7 cellular contexts compared by ENCODE assay signal in genomic region chr17:7856081-7856791, GRCh38. TPM values are rescaled to one million over a fixed set of nuclear protein-coding genes. Genes with fewer than 3 reads are reported as not detected.
DNase-seq lines count a peak whose midpoint lies in the region; ATAC-seq, FAIRE-seq and TF ChIP-seq lines count a peak whose summit lies in the region.

No MANE protein-coding gene starts in this region.

- WGBS in HepG2 (ENCODE audit: low lambda C conversion rate), result 47% methylated on average over 13 of the region's 26 CpGs
- 0 to 2% methylated on average over 1 to 26 of the region's 26 CpGs for WGBS in transverse colon (ENCODE audit: low coverage in 1 of 2), 2 donors

- H3K4me1 ChIP-seq in HepG2 (ENCODE audit: insufficient read depth, low read length) (peaks cover 41% of the 10 kb centered on the region), transverse colon (peaks cover 26 to 43% (median 35%) of the 10 kb centered on the region in 4 donors)

- BruUV-seq in HepG2 (replicated peaks; lab: Mats Ljungman, UMichigan), result no TSS peak

- no peak for TF ChIP-seq RAD21 in HepG2 (CRISPR knock-in tag; IDR thresholded peaks at IDR 0.05)

- DNase-seq in NOMO-1 treated with DMSO at 0.1 percent for 48 hours (lab: John Stamatoyannopoulos, UW; ENCODE audit: unreplicated experiment) (peak; percentile 64), brain microvascular endothelial cell (no peak), HepG2 (ENCODE audit: low spot score) (no peak), transverse colon (peak; percentile 80)

- TF ChIP-seq CTCF in brain microvascular endothelial cell (IDR thresholded peaks at IDR 0.05; ENCODE audit: low read depth, low read length, missing control alignments), result no peak
- no peak for TF ChIP-seq CTCF in HepG2 (CRISPR knock-in tag; IDR thresholded peaks at IDR 0.05)
- TF ChIP-seq CTCF in transverse colon (IDR thresholded peaks at IDR 0.05), result no peak

- POLR2A ChIA-PET in HepG2 (lab: Yijun Ruan, JAX), result interaction anchor here (1.0 to 3.1 kb wide), 12 partner anchors 12 to 365 kb away, joined by 3 to 104 read pairs (median 5); partner anchors contain the start of genes CHD3, KDM6B, RNF227 and TP53

- peak overlapping the region; percentile 80 for H3K9ac ChIP-seq in HepG2 (ENCODE audit: insufficient read depth, low read depth, low read length)

- ATAC-seq in HepG2, result peak; percentile 0; the same call in 2 of the 3 replicates
- no peak for ATAC-seq in GM18519 (IDR thresholded peaks at IDR 0.05; ENCODE audit: low FRiP score, unreplicated experiment)
- ATAC-seq in GM18520 (IDR thresholded peaks at IDR 0.05; ENCODE audit: unreplicated experiment), result no peak

- intact Hi-C loops in HepG2 (cut with micrococcal nuclease; ENCODE audit: unreplicated experiment), result loop anchor here (2.0 kb wide), 1 partner anchor 19 kb away; no protein-coding TSS in a partner anchor
- intact Hi-C loops in transverse colon (cut with DNase I; ENCODE audit: low total_unique reads), result loop anchor here (2.0 to 10.0 kb wide), 3 partner anchors 13 to 111 kb away; no protein-coding TSS in a partner anchor

- in situ Hi-C loops in brain microvascular endothelial cell (cut with HindIII; ENCODE audit: low pct_ligation_motif_present, low sequenced_read_pairs), result no loop called here
- in situ Hi-C loops in HepG2 (cut with HindIII; ENCODE audit: extremely low pct_ligation_motif_present, low pct_unique_long_range_greater_than_20kb), result loop anchor here (5.0 kb wide), 1 partner anchor 41 kb away; no protein-coding TSS in a partner anchor
- in situ Hi-C loops in transverse colon (cut with MboI; ENCODE audit: low pct_ligation_motif_present in 1 of 4, low pct_unique_long_range_greater_than_20kb in 1 of 4, low sequenced_read_pairs in 3 of 4), result loop anchor here in 2 of 4 donors (25.0 kb wide), 1 partner anchor 131 kb away; no protein-coding TSS in a partner anchor

- peak overlapping the region; percentile 98 for H3K4me2 ChIP-seq in HepG2 (ENCODE audit: low read depth, low read length)

- H3K27ac ChIP-seq in brain microvascular endothelial cell (peak overlapping the region; percentile 92), HepG2 (ENCODE audit: extremely low read length, insufficient read depth, low read length) (peak overlapping the region; percentile 94), transverse colon (peak overlapping the region; percentile 90 to 97 (median 94))

- FAIRE-seq in HepG2 (lab: Jason Lieb, UNC), result no peak

- peaks cover 8% of the 10 kb centered on the region for H3K79me2 ChIP-seq in HepG2 (ENCODE audit: insufficient read depth, low read length)

- H3K36me3 ChIP-seq in brain microvascular endothelial cell (replicated peaks) (peaks cover 19% of the 10 kb centered on the region), HepG2 (replicated peaks in 1 of 2; ENCODE audit: control insufficient read depth in 1 of 2, insufficient read depth in 2 of 2, low read length in 2 of 2) (peaks cover 9 to 18% of the 10 kb centered on the region in 2 experiments; a peak in 4 of 5 replicates), transverse colon (peaks cover 0 to 15% (median 6%) of the 10 kb centered on the region in 4 donors)

- H3K4me3 ChIP-seq in brain microvascular endothelial cell (ENCODE audit: low read depth, low read length) (peak overlapping the region; percentile 70), HepG2 (replicated peaks in 1 of 3; ENCODE audit: insufficient read depth in 1 of 3, low read depth in 2 of 3, low read length in 3 of 3) (peak overlapping the region; percentile 59 to 83 (median 83)), transverse colon (peak overlapping the region; percentile 50 to 62 (median 53))

- H3K27me3 ChIP-seq in brain microvascular endothelial cell (replicated peaks), result no peaks in the 10 kb centered on the region
- no peaks in the 10 kb centered on the region; a peak in 1 of 5 replicates for H3K27me3 ChIP-seq in HepG2 (ENCODE audit: control insufficient read depth in 1 of 2, insufficient read depth in 2 of 2, low read length in 2 of 2)
- no peaks in the 10 kb centered on the region for H3K27me3 ChIP-seq in transverse colon

- H4K20me1 ChIP-seq in HepG2 (ENCODE audit: insufficient read depth, low read length), result peaks cover 4% of the 10 kb centered on the region

- TF ChIP-seq EP300 in HepG2 (IDR thresholded peaks at IDR 0.05; ENCODE audit: low read depth in 2 of 2, low read length in 2 of 2), result no peak
- TF ChIP-seq EP300 in HepG2 (CRISPR knock-in tag; IDR thresholded peaks at IDR 0.05; ENCODE audit: borderline replicate concordance), result no peak
- no peak for TF ChIP-seq EP300 in transverse colon (IDR thresholded peaks at IDR 0.05; ENCODE audit: low read depth)

- CTCF ChIA-PET in HepG2 (lab: Yijun Ruan, JAX; ENCODE audit: low intra/inter-chr PET ratio, low total read pairs), result interaction anchor here (3.3 kb wide), 1 partner anchor 33 kb away, joined by 9 read pairs; no protein-coding TSS in a partner anchor

- peak; percentile 19 for TF ChIP-seq POLR2A in GM18526 (IDR thresholded peaks at IDR 0.05; ENCODE audit: extremely low read depth, insufficient read length)
- TF ChIP-seq POLR2A in HepG2 (IDR thresholded peaks at IDR 0.05; ENCODE audit: insufficient read depth in 1 of 2, low read depth in 2 of 2, low read length in 2 of 2), result no peak; a peak in 1 of 4 replicates
- peak; percentile 41 for TF ChIP-seq POLR2A in transverse colon (IDR thresholded peaks at IDR 0.05)

- no peaks in the 10 kb centered on the region for H3K9me3 ChIP-seq in HepG2 (ENCODE audit: low read length)
- no peaks in the 10 kb centered on the region for H3K9me3 ChIP-seq in transverse colon

- no peak overlapping the region for H2AFZ ChIP-seq in HepG2 (ENCODE audit: low read length)

RNA-seq across cellular contexts. Expression of gene NAA38, which starts 1.1 kb away (rescaled TPM):
- total RNA-seq in HepG2 (2016; rRNA removed; fragmentation: Illumina TruSeq; extraction: Trizol), result 91.6 and 105 TPM in 2 replicates
- 62.3 and 74.3 TPM in 2 replicates for total RNA-seq in HepG2 (2016; cell fraction: cytosol; rRNA removed; fragmentation: Illumina TruSeq; extraction: Trizol; ENCODE audit: low read depth)
- total RNA-seq in HepG2 (2016; cell fraction: insoluble cytoplasmic fraction; rRNA removed; fragmentation: Illumina TruSeq; extraction: Trizol), result 94.6 and 120 TPM in 2 replicates
- total RNA-seq in HepG2 (2016; cell fraction: membrane; rRNA removed; fragmentation: Illumina TruSeq; extraction: Trizol), result 54.2 and 67.7 TPM in 2 replicates
- total RNA-seq in HepG2 (2016; cell fraction: nucleus; rRNA removed; fragmentation: Illumina TruSeq; extraction: Trizol), result 37.3 and 42.0 TPM in 2 replicates
- polyA plus RNA-seq in HepG2 (2011; rRNA removed), result 43.9 and 46.9 TPM in 2 replicates
- polyA plus RNA-seq in HepG2 (2011; cell fraction: cytosol; rRNA removed), result 35.2 and 66.3 TPM in 2 replicates
- 36.8 and 49.2 TPM in 2 replicates for polyA plus RNA-seq in HepG2 (2011; cell fraction: nucleus; rRNA removed)
- polyA plus RNA-seq in HepG2 (2012), result 19.2 and 22.5 TPM in 2 replicates
- polyA plus RNA-seq in HepG2 (2016; cell fraction: cytosol; fragmentation: Illumina TruSeq; extraction: Trizol; ENCODE audit: low read depth), result 53.8 and 75.0 TPM in 2 replicates
- 69.5 and 79.8 TPM in 2 replicates for polyA plus RNA-seq in HepG2 (2016; cell fraction: insoluble cytoplasmic fraction; fragmentation: Illumina TruSeq; extraction: Trizol; ENCODE audit: low read depth)
- polyA plus RNA-seq in HepG2 (2016; cell fraction: membrane; fragmentation: Illumina TruSeq; extraction: Trizol; ENCODE audit: low read depth), result 39.8 and 49.0 TPM in 2 replicates
- 46.6 and 50.5 TPM in 2 replicates for polyA plus RNA-seq in HepG2 (2016; cell fraction: nucleus; fragmentation: Illumina TruSeq; extraction: Trizol; ENCODE audit: insufficient read depth, low read depth)
- 21.5 and 58.0 TPM in 2 replicates for polyA minus RNA-seq in HepG2 (2011; rRNA and poly(A)+ RNA removed; ENCODE audit: low replicate concordance)
- polyA minus RNA-seq in HepG2 (2011; cell fraction: cytosol; rRNA and poly(A)+ RNA removed), result 35.5 and 51.8 TPM in 2 replicates
- 13.3 and 23.4 TPM in 2 replicates for polyA minus RNA-seq in HepG2 (2011; cell fraction: nucleus; rRNA and poly(A)+ RNA removed)
- 10 to 100 TPM; 59.8 to 95.3 (median 86.5) TPM for total RNA-seq in transverse colon

RNA-seq across cellular contexts. Expression of gene TMEM88, which starts 1.4 kb away (rescaled TPM):
- total RNA-seq in HepG2 (2016; rRNA removed; fragmentation: Illumina TruSeq; extraction: Trizol) (0.31 TPM in 1 of 2 replicates, not detected in the other), transverse colon (10 to 100 TPM in 1 of 4 donors, 1 to 10 TPM in 3; 2.4 to 13.1 (median 6.8) TPM)
- not detected in 2 replicates for total RNA-seq in HepG2 (2016; cell fraction: cytosol; rRNA removed; fragmentation: Illumina TruSeq; extraction: Trizol; ENCODE audit: low read depth)
- 0.19 TPM in 1 of 2 replicates, not detected in the other for total RNA-seq in HepG2 (2016; cell fraction: insoluble cytoplasmic fraction; rRNA removed; fragmentation: Illumina TruSeq; extraction: Trizol)
- total RNA-seq in HepG2 (2016; cell fraction: membrane; rRNA removed; fragmentation: Illumina TruSeq; extraction: Trizol), result not detected in 2 replicates
- 1.1 TPM in 1 of 2 replicates, not detected in the other for total RNA-seq in HepG2 (2016; cell fraction: nucleus; rRNA removed; fragmentation: Illumina TruSeq; extraction: Trizol)
- 0.66 and 0.84 TPM in 2 replicates for polyA plus RNA-seq in HepG2 (2011; rRNA removed)
- polyA plus RNA-seq in HepG2 (2011; cell fraction: cytosol; rRNA removed), result 0.08 and 0.43 TPM in 2 replicates
- polyA plus RNA-seq in HepG2 (2011; cell fraction: nucleus; rRNA removed), result 7.3 and 9.6 TPM in 2 replicates
- polyA plus RNA-seq in HepG2 (2012), result 0.51 and 1.9 TPM in 2 replicates
- polyA plus RNA-seq in HepG2 (2016; cell fraction: cytosol; fragmentation: Illumina TruSeq; extraction: Trizol; ENCODE audit: low read depth), result 0.26 and 0.33 TPM in 2 replicates
- 0.28 and 0.30 TPM in 2 replicates for polyA plus RNA-seq in HepG2 (2016; cell fraction: insoluble cytoplasmic fraction; fragmentation: Illumina TruSeq; extraction: Trizol; ENCODE audit: low read depth)
- polyA plus RNA-seq in HepG2 (2016; cell fraction: membrane; fragmentation: Illumina TruSeq; extraction: Trizol; ENCODE audit: low read depth), result 0.23 and 0.27 TPM in 2 replicates
- polyA plus RNA-seq in HepG2 (2016; cell fraction: nucleus; fragmentation: Illumina TruSeq; extraction: Trizol; ENCODE audit: insufficient read depth, low read depth), result 4.6 and 6.5 TPM in 2 replicates
- polyA minus RNA-seq in HepG2 (2011; rRNA and poly(A)+ RNA removed; ENCODE audit: low replicate concordance), result 0.36 TPM in 1 of 2 replicates, not detected in the other
- polyA minus RNA-seq in HepG2 (2011; cell fraction: cytosol; rRNA and poly(A)+ RNA removed), result not detected in 2 replicates
- polyA minus RNA-seq in HepG2 (2011; cell fraction: nucleus; rRNA and poly(A)+ RNA removed), result 1.3 and 2.7 TPM in 2 replicates

RNA-seq across cellular contexts. Expression of gene CYB5D1, which starts 1.6 kb away (rescaled TPM):
- total RNA-seq in HepG2 (2016; rRNA removed; fragmentation: Illumina TruSeq; extraction: Trizol) (17.0 and 21.4 TPM in 2 replicates), transverse colon (10 to 100 TPM in 1 of 4 donors, 1 to 10 TPM in 2, not detected in 1; 4.9 to 50.4 (median 9.6) TPM)
- total RNA-seq in HepG2 (2016; cell fraction: cytosol; rRNA removed; fragmentation: Illumina TruSeq; extraction: Trizol; ENCODE audit: low read depth), result 1.1 TPM in 2 replicates
- total RNA-seq in HepG2 (2016; cell fraction: insoluble cytoplasmic fraction; rRNA removed; fragmentation: Illumina TruSeq; extraction: Trizol), result 16.9 and 20.4 TPM in 2 replicates
- total RNA-seq in HepG2 (2016; cell fraction: membrane; rRNA removed; fragmentation: Illumina TruSeq; extraction: Trizol), result 9.5 and 12.3 TPM in 2 replicates
- 9.1 and 10.0 TPM in 2 replicates for total RNA-seq in HepG2 (2016; cell fraction: nucleus; rRNA removed; fragmentation: Illumina TruSeq; extraction: Trizol)
- 7.9 and 8.9 TPM in 2 replicates for polyA plus RNA-seq in HepG2 (2011; rRNA removed)
- 7.7 and 8.1 TPM in 2 replicates for polyA plus RNA-seq in HepG2 (2011; cell fraction: cytosol; rRNA removed)
- 7.1 and 7.3 TPM in 2 replicates for polyA plus RNA-seq in HepG2 (2011; cell fraction: nucleus; rRNA removed)
- polyA plus RNA-seq in HepG2 (2012), result 5.1 and 7.4 TPM in 2 replicates
- polyA plus RNA-seq in HepG2 (2016; cell fraction: cytosol; fragmentation: Illumina TruSeq; extraction: Trizol; ENCODE audit: low read depth), result 1.4 and 1.9 TPM in 2 replicates
- 20.6 and 21.0 TPM in 2 replicates for polyA plus RNA-seq in HepG2 (2016; cell fraction: insoluble cytoplasmic fraction; fragmentation: Illumina TruSeq; extraction: Trizol; ENCODE audit: low read depth)
- 6.2 and 7.1 TPM in 2 replicates for polyA plus RNA-seq in HepG2 (2016; cell fraction: membrane; fragmentation: Illumina TruSeq; extraction: Trizol; ENCODE audit: low read depth)
- polyA plus RNA-seq in HepG2 (2016; cell fraction: nucleus; fragmentation: Illumina TruSeq; extraction: Trizol; ENCODE audit: insufficient read depth, low read depth), result 14.1 and 14.8 TPM in 2 replicates
- 9.3 and 30.2 TPM in 2 replicates for polyA minus RNA-seq in HepG2 (2011; rRNA and poly(A)+ RNA removed; ENCODE audit: low replicate concordance)
- 4.3 and 5.6 TPM in 2 replicates for polyA minus RNA-seq in HepG2 (2011; cell fraction: cytosol; rRNA and poly(A)+ RNA removed)
- polyA minus RNA-seq in HepG2 (2011; cell fraction: nucleus; rRNA and poly(A)+ RNA removed), result 4.2 and 6.0 TPM in 2 replicates

RNA-seq across cellular contexts. Expression of gene KDM6B, which starts 22.2 kb away (rescaled TPM):
- total RNA-seq in HepG2 (2016; rRNA removed; fragmentation: Illumina TruSeq; extraction: Trizol), result 2.1 and 2.2 TPM in 2 replicates
- total RNA-seq in HepG2 (2016; cell fraction: cytosol; rRNA removed; fragmentation: Illumina TruSeq; extraction: Trizol; ENCODE audit: low read depth), result 0.30 and 1.9 TPM in 2 replicates
- total RNA-seq in HepG2 (2016; cell fraction: insoluble cytoplasmic fraction; rRNA removed; fragmentation: Illumina TruSeq; extraction: Trizol), result 1.3 and 1.6 TPM in 2 replicates
- total RNA-seq in HepG2 (2016; cell fraction: membrane; rRNA removed; fragmentation: Illumina TruSeq; extraction: Trizol), result 1.7 and 3.1 TPM in 2 replicates
- total RNA-seq in HepG2 (2016; cell fraction: nucleus; rRNA removed; fragmentation: Illumina TruSeq; extraction: Trizol), result 5.8 and 6.2 TPM in 2 replicates
- polyA plus RNA-seq in HepG2 (2011; rRNA removed), result 1.3 and 1.9 TPM in 2 replicates
- polyA plus RNA-seq in HepG2 (2011; cell fraction: cytosol; rRNA removed), result 0.42 and 0.82 TPM in 2 replicates
- 18.1 and 23.2 TPM in 2 replicates for polyA plus RNA-seq in HepG2 (2011; cell fraction: nucleus; rRNA removed)
- 8.4 and 13.6 TPM in 2 replicates for polyA plus RNA-seq in HepG2 (2012)
- 0.37 and 0.83 TPM in 2 replicates for polyA plus RNA-seq in HepG2 (2016; cell fraction: cytosol; fragmentation: Illumina TruSeq; extraction: Trizol; ENCODE audit: low read depth)
- polyA plus RNA-seq in HepG2 (2016; cell fraction: insoluble cytoplasmic fraction; fragmentation: Illumina TruSeq; extraction: Trizol; ENCODE audit: low read depth), result 2.4 and 4.0 TPM in 2 replicates
- 0.80 and 1.7 TPM in 2 replicates for polyA plus RNA-seq in HepG2 (2016; cell fraction: membrane; fragmentation: Illumina TruSeq; extraction: Trizol; ENCODE audit: low read depth)
- polyA plus RNA-seq in HepG2 (2016; cell fraction: nucleus; fragmentation: Illumina TruSeq; extraction: Trizol; ENCODE audit: insufficient read depth, low read depth), result 21.8 and 22.9 TPM in 2 replicates
- polyA minus RNA-seq in HepG2 (2011; rRNA and poly(A)+ RNA removed; ENCODE audit: low replicate concordance), result 3.6 and 8.2 TPM in 2 replicates
- 2.2 and 3.8 TPM in 2 replicates for polyA minus RNA-seq in HepG2 (2011; cell fraction: cytosol; rRNA and poly(A)+ RNA removed)
- polyA minus RNA-seq in HepG2 (2011; cell fraction: nucleus; rRNA and poly(A)+ RNA removed), result 18.7 and 21.1 TPM in 2 replicates
- 10 to 100 TPM; 18.3 to 33.7 (median 30.2) TPM for total RNA-seq in transverse colon

RNA-seq across cellular contexts. Expression of gene CHD3, which starts 32.4 kb away (rescaled TPM):
- 3.3 and 3.7 TPM in 2 replicates for total RNA-seq in HepG2 (2016; rRNA removed; fragmentation: Illumina TruSeq; extraction: Trizol)
- total RNA-seq in HepG2 (2016; cell fraction: cytosol; rRNA removed; fragmentation: Illumina TruSeq; extraction: Trizol; ENCODE audit: low read depth), result 0.20 and 0.53 TPM in 2 replicates
- 1.6 and 3.6 TPM in 2 replicates for total RNA-seq in HepG2 (2016; cell fraction: insoluble cytoplasmic fraction; rRNA removed; fragmentation: Illumina TruSeq; extraction: Trizol)
- 1.1 and 3.2 TPM in 2 replicates for total RNA-seq in HepG2 (2016; cell fraction: membrane; rRNA removed; fragmentation: Illumina TruSeq; extraction: Trizol)
- 4.7 and 9.3 TPM in 2 replicates for total RNA-seq in HepG2 (2016; cell fraction: nucleus; rRNA removed; fragmentation: Illumina TruSeq; extraction: Trizol)
- polyA plus RNA-seq in HepG2 (2011; rRNA removed), result 2.7 and 3.3 TPM in 2 replicates
- 1.8 and 1.9 TPM in 2 replicates for polyA plus RNA-seq in HepG2 (2011; cell fraction: cytosol; rRNA removed)
- 21.5 and 21.6 TPM in 2 replicates for polyA plus RNA-seq in HepG2 (2011; cell fraction: nucleus; rRNA removed)
- 6.4 and 10.0 TPM in 2 replicates for polyA plus RNA-seq in HepG2 (2012)
- 0.57 and 0.75 TPM in 2 replicates for polyA plus RNA-seq in HepG2 (2016; cell fraction: cytosol; fragmentation: Illumina TruSeq; extraction: Trizol; ENCODE audit: low read depth)
- 1.8 and 5.2 TPM in 2 replicates for polyA plus RNA-seq in HepG2 (2016; cell fraction: insoluble cytoplasmic fraction; fragmentation: Illumina TruSeq; extraction: Trizol; ENCODE audit: low read depth)
- 1.1 and 1.3 TPM in 2 replicates for polyA plus RNA-seq in HepG2 (2016; cell fraction: membrane; fragmentation: Illumina TruSeq; extraction: Trizol; ENCODE audit: low read depth)
- 15.5 and 16.4 TPM in 2 replicates for polyA plus RNA-seq in HepG2 (2016; cell fraction: nucleus; fragmentation: Illumina TruSeq; extraction: Trizol; ENCODE audit: insufficient read depth, low read depth)
- polyA minus RNA-seq in HepG2 (2011; rRNA and poly(A)+ RNA removed; ENCODE audit: low replicate concordance), result 8.0 and 73.1 TPM in 2 replicates
- 3.3 and 3.9 TPM in 2 replicates for polyA minus RNA-seq in HepG2 (2011; cell fraction: cytosol; rRNA and poly(A)+ RNA removed)
- 9.1 and 12.4 TPM in 2 replicates for polyA minus RNA-seq in HepG2 (2011; cell fraction: nucleus; rRNA and poly(A)+ RNA removed)
- total RNA-seq in transverse colon, result 10 to 100 TPM; 53.0 to 71.6 (median 62.0) TPM

Comparison
In these comparisons a context has a peak if more than half of its experiments do, and no peak if none do; other contexts are left out.
1. POLR2A ChIP-seq: peak in GM18526 (single experiment) and transverse colon (single experiment); none in HepG2 (0 of 2).
2. DNase-seq: peak in NOMO-1 treated with DMSO at 0.1 percent for 48 hours (single experiment) and transverse colon (single experiment); none in brain microvascular endothelial cell (single experiment) and HepG2 (single experiment).
3. Peak in every context shown above with its lines, with median percentiles within 50 percentile points of each other: H3K27ac ChIP-seq and H3K4me3 ChIP-seq.